23 cellular contexts compared by ENCODE assay signal in genomic region chr13:83992566-83993358, GRCh38.
"Had no signal": no experiment of that assay in that cellular context is flagged by ENCODE, and none has a peak within 500 bp of the region (broad histone marks: within the 10 kb centered on the region; RNA-seq: fewer than 3 reads in every experiment).

No MANE protein-coding gene starts in this region.

- H3K9me3 Mint-ChIP-seq: activated CD8-positive, alpha-beta T cell treated with anti-CD3 and anti-CD28 coated beads for 36 hours; activated naive CD4-positive, alpha-beta T cell treated with anti-CD3 and anti-CD28 coated beads for 36 hours; activated T-cell treated with anti-CD3 and anti-CD28 coated beads, Interleukin-2, amount 50 U/mL, for 24 hours; activated T-helper 2 cell treated with anti-CD3 and anti-CD28 coated beads, Interferon-gamma antibody, Interleukin-2, Interleukin-4, amounts not matched to agents 10 μg/mL and 5 μg/mL and 100 μg/mL, durations not matched to agents 14 hours and 24 hours and 36 hours; immature natural killer cell; neural progenitor cell had no signal

- ATAC-seq: activated CD8-positive, alpha-beta T cell treated with anti-CD3 and anti-CD28 coated beads for 36 hours; left ventricle myocardium superior had no signal

- H3K4me1 Mint-ChIP-seq: brain, immature natural killer cell, neural progenitor cell had no signal

- H3K4me2 ChIP-seq: neural progenitor cell had no signal

- H3K9ac ChIP-seq: neural progenitor cell had no signal

- H3K27ac Mint-ChIP-seq: activated CD8-positive, alpha-beta T cell treated with anti-CD3 and anti-CD28 coated beads for 36 hours; activated naive CD4-positive, alpha-beta T cell treated with anti-CD3 and anti-CD28 coated beads for 36 hours; activated T-cell treated with anti-CD3 and anti-CD28 coated beads, Interleukin-2, amount 50 U/mL, for 24 hours; activated T-helper 2 cell treated with anti-CD3 and anti-CD28 coated beads, Interferon-gamma antibody, Interleukin-2, Interleukin-4, amounts not matched to agents 10 μg/mL and 5 μg/mL and 100 μg/mL, durations not matched to agents 14 hours and 24 hours and 36 hours; brain; immature natural killer cell; neural progenitor cell had no signal

- H3K9me3 ChIP-seq: prostate gland, right atrium auricular region, tibial artery, uterus had no signal

- H3K36me3 Mint-ChIP-seq: brain, immature natural killer cell, neural progenitor cell had no signal

- H3K4me3 ChIP-seq: dorsolateral prefrontal cortex, neural progenitor cell, prostate gland, right atrium auricular region, tibial artery, uterus had no signal

- H3K4me3 Mint-ChIP-seq: activated CD8-positive, alpha-beta T cell treated with anti-CD3 and anti-CD28 coated beads for 36 hours; activated naive CD4-positive, alpha-beta T cell treated with anti-CD3 and anti-CD28 coated beads for 36 hours; activated T-cell treated with anti-CD3 and anti-CD28 coated beads, Interleukin-2, amount 50 U/mL, for 24 hours; brain; immature natural killer cell; neural progenitor cell had no signal

- DNase-seq: activated CD4-positive, alpha-beta T cell treated with anti-CD3 and anti-CD28 coated beads for 48 hours; activated CD4-positive, CD25-positive, alpha-beta regulatory T cell; activated CD8-positive, alpha-beta T cell treated with anti-CD3 and anti-CD28 coated beads for 36 hours; activated naive CD4-positive, alpha-beta T cell treated with anti-CD3 and anti-CD28 coated beads for 36 hours; activated T-cell treated with anti-CD3 and anti-CD28 coated beads, Interleukin-2, amount 50 U/mL, for 24 hours; anterior cingulate cortex; caudate nucleus; dorsolateral prefrontal cortex; immature natural killer cell; kidney glomerular epithelial cell; left ventricle myocardium superior; stimulated activated CD4-positive, alpha-beta T cell treated with anti-CD3 and anti-CD28 coated beads, Interleukin-12 subunit alpha, Interleukin-12 subunit beta, amount 100 ng/mL, for 4 hours; stimulated activated CD4-positive, alpha-beta T cell treated with anti-CD3 and anti-CD28 coated beads, Interleukin-1b, Interleukin-23, amount 100 ng/mL, for 48 hours; stimulated activated CD8-positive, alpha-beta memory T cell treated with anti-CD3 and anti-CD28 coated beads, Interleukin-4, amount 100 ng/mL, for 48 hours; stimulated activated naive CD4-positive, alpha-beta T cell treated with Interleukin-2 at 50 U/mL for 16 hours; substantia nigra; tibial artery; uterus had no signal

- H3K27ac ChIP-seq: dorsolateral prefrontal cortex, neural progenitor cell, prostate gland, right atrium auricular region, tibial artery, uterus had no signal

- H3K36me3 ChIP-seq: neural progenitor cell, prostate gland, right atrium auricular region, tibial artery, uterus had no signal

- H3K27me3 ChIP-seq: dorsolateral prefrontal cortex, neural progenitor cell, right atrium auricular region, tibial artery, uterus had no signal

- H2AFZ ChIP-seq: neural progenitor cell had no signal

- H3K27me3 Mint-ChIP-seq: activated CD8-positive, alpha-beta T cell treated with anti-CD3 and anti-CD28 coated beads for 36 hours; activated T-cell treated with anti-CD3 and anti-CD28 coated beads, Interleukin-2, amount 50 U/mL, for 24 hours; brain had no signal

- H3K4me1 ChIP-seq: neural progenitor cell, prostate gland, right atrium auricular region, tibial artery, uterus had no signal
